ENCODE assay signal across 10 cellular contexts in genomic region chr5:146196459-146197048, GRCh38.
"Had no signal": no experiment of that assay in that cellular context is flagged by ENCODE, and none has a peak within 500 bp of the region (broad histone marks: within the 10 kb centered on the region; RNA-seq: fewer than 3 reads in every experiment).

No MANE protein-coding gene starts in this region.

- H3K27ac ChIP-seq: KMS-11 had no signal

- H3K4me3 ChIP-seq: GM23338 had no signal

- ATAC-seq: GM23338 had no signal

- H3K9ac ChIP-seq: KMS-11 had no signal

- FAIRE-seq: H1, H54, HTR-8/SVneo had no signal

- H3K4me2 ChIP-seq: GM23338, KMS-11 had no signal

- DNase-seq: H9, HCEC 1CT, HFFc6, Karpas-422, KBM-7 had no signal

- H2AFZ ChIP-seq: GM23338 had no signal
